Comparison of ENCODE assay signal across 8 cellular contexts in the genomic region with DNA sequence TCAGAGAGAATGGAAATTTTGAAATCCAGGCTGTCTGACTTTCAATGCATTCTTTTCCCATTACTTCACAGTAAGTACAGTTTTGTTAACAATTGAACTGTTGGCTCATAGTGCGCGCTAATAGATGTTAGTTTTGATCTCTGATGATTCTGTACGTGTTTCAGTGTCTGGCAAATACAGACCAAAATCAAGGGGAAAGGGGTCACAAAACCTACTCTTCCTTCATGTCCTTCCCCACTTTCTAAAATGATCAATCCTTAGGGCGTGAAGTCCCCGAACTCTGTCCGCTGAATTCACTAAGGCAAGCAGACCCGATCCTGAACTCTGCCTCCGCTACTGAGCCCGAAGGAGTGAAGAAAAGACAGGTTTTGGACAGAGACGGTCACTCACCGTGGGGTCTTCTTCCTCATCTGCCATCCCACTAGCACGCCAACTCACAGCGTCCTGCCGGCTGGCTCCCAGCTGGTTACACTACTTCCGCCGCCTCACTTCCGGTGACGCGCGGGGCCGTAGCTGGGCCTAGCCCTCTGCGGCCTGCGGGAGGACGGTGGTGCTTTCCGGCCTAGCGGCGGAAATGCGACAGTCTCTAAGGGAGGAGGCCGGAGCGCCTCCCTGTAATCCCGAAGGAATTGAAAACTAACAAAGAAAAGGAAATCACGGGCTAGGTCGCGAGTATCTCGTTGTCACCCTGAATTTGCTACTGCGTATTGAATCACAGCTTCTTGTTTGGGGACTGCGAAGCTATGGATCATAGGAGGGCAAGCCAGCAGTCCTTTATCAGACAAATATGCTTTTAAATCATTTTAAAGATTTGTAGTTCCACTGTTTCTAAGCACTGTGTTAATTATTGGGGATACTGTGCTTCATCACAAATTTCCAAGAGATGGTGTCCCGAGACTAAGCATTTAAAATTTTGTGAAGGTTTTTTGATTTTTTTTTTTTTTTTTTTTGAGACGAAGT. TPM values are rescaled to one million over a fixed set of nuclear protein-coding genes. Genes with fewer than 3 reads are reported as not detected.
DNase-seq lines count a peak whose midpoint lies in the region; TF ChIP-seq lines count a peak whose summit lies in the region.

A gene with protein sequence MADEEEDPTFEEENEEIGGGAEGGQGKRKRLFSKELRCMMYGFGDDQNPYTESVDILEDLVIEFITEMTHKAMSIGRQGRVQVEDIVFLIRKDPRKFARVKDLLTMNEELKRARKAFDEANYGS (minus strand): TSS at position 473 of the 960 bp plus-strand sequence. CDS start 56 bp downstream, at position 417.

- DNase-seq in GDM1 (lab: John Stamatoyannopoulos, UW): peak; percentile 80
- DNase-seq in HAP-1 (ENCODE audit: low spot score in 2 of 2): peak; percentile 93 to 96
- peak; percentile 79 for DNase-seq in MM.1S
- DNase-seq in SJCRH30: peak; percentile 95 to 97
- peak; percentile 79 for DNase-seq in activated gamma-delta T cell treated with anti-CD3 and anti-CD28 coated beads, Interleukin-2, amount 50 U/mL, for 16 hours (ENCODE audit: low read depth)
- peak; percentile 95 to 98 for DNase-seq in foreskin fibroblast
- peak; percentile 95 for DNase-seq in neural progenitor cell (ENCODE audit: low spot score)
- DNase-seq in stromal cell of bone marrow (ENCODE audit: low read depth): peak; percentile 92

- peak within 1 kb of the TSS; percentile 99 for H3K4me3 Mint-ChIP-seq in neural progenitor cell

- TF ChIP-seq CTCF in MM.1S (IDR thresholded peaks at IDR 0.05; ENCODE audit: low read length) (no peak), foreskin fibroblast (IDR thresholded peaks at IDR 0.05; ENCODE audit: low read depth, low read length) (peak; percentile 22), neural progenitor cell (IDR thresholded peaks at IDR 0.05) (peak; percentile 25)

- H4K20me1 ChIP-seq in MM.1S (ENCODE audit: insufficient read depth, low read length) (no peaks in the 10 kb centered on the region), neural progenitor cell (ENCODE audit: low read depth) (no peaks in the 10 kb centered on the region)

- peaks cover 15% of the 10 kb centered on the region for H3K4me1 ChIP-seq in HAP-1
- no peaks in the 10 kb centered on the region for H3K4me1 ChIP-seq in MM.1S (ENCODE audit: low read length)
- no peaks in the 10 kb centered on the region for H3K4me1 ChIP-seq in SJCRH30
- peaks cover 9% of the 10 kb centered on the region for H3K4me1 ChIP-seq in neural progenitor cell

- H3K4me2 ChIP-seq in MM.1S (ENCODE audit: low read depth, low read length): peak within 1 kb of the TSS; percentile 53
- H3K4me2 ChIP-seq in neural progenitor cell: peak within 1 kb of the TSS; percentile 89

- no peaks in the 10 kb centered on the region for H3K9me3 Mint-ChIP-seq in neural progenitor cell

- H3K9ac ChIP-seq in MM.1S (ENCODE audit: low read length) (peak within 1 kb of the TSS; percentile 71), neural progenitor cell (peak within 1 kb of the TSS; percentile 69)

- H3K27ac Mint-ChIP-seq in neural progenitor cell: peak within 1 kb of the TSS; percentile 98

- peak within 1 kb of the TSS; percentile 52 for H2AFZ ChIP-seq in MM.1S (ENCODE audit: low read length)
- peak within 1 kb of the TSS; percentile 82 for H2AFZ ChIP-seq in neural progenitor cell (replicated peaks)

- H3F3A ChIP-seq in MM.1S (ENCODE audit: insufficient read depth, low read length) (no peaks in the 10 kb centered on the region), neural progenitor cell (ENCODE audit: low read depth) (peaks cover 13% of the 10 kb centered on the region)

- H3K27me3 Mint-ChIP-seq in neural progenitor cell (ENCODE audit: insufficient read depth, low read depth): peaks cover 3% of the 10 kb centered on the region

- H3K36me3 ChIP-seq in HAP-1 (replicated peaks) (peaks cover 2% of the 10 kb centered on the region; the same call in 1 of the 2 replicates), MM.1S (replicated peaks; ENCODE audit: insufficient read depth, low read length) (no peaks in the 10 kb centered on the region), SJCRH30 (peaks cover 8% of the 10 kb centered on the region), neural progenitor cell (no peaks in the 10 kb centered on the region)

- peaks cover 16% of the 10 kb centered on the region for H3K4me1 Mint-ChIP-seq in neural progenitor cell

- H3K4me3 ChIP-seq in HAP-1: peak within 1 kb of the TSS; percentile 62
- H3K4me3 ChIP-seq in MM.1S (ENCODE audit: low read length): peak within 1 kb of the TSS; percentile 84
- peak within 1 kb of the TSS; percentile 70 for H3K4me3 ChIP-seq in SJCRH30
- peak within 1 kb of the TSS; percentile 67 to 95 for H3K4me3 ChIP-seq in foreskin fibroblast (ENCODE audit: low read depth in 1 of 2, low read length in 2 of 2)
- H3K4me3 ChIP-seq in neural progenitor cell: peak within 1 kb of the TSS; percentile 80

- in situ Hi-C loops in HAP-1 (cut with MboI; ENCODE audit: low sequenced_read_pairs): no loop called here

- no peaks in the 10 kb centered on the region for H3K9me2 ChIP-seq in MM.1S (replicated peaks; ENCODE audit: insufficient read depth, low read length)

- H3K36me3 Mint-ChIP-seq in neural progenitor cell: peaks cover 7% of the 10 kb centered on the region

- H3K79me2 ChIP-seq in MM.1S (ENCODE audit: low read length) (peaks cover 10% of the 10 kb centered on the region), neural progenitor cell (ENCODE audit: low read depth) (peaks cover 16% of the 10 kb centered on the region)

- H3K9me3 ChIP-seq in HAP-1: no peaks in the 10 kb centered on the region
- no peaks in the 10 kb centered on the region for H3K9me3 ChIP-seq in MM.1S (replicated peaks; ENCODE audit: insufficient read depth, low read length)
- H3K9me3 ChIP-seq in SJCRH30 (replicated peaks): no peaks in the 10 kb centered on the region
- H3K9me3 ChIP-seq in neural progenitor cell (ENCODE audit: low read depth): no peaks in the 10 kb centered on the region

- peak within 1 kb of the TSS; percentile 49 for H3K27ac ChIP-seq in MM.1S (ENCODE audit: low read length)
- peak within 1 kb of the TSS; percentile 84 for H3K27ac ChIP-seq in SJCRH30
- H3K27ac ChIP-seq in neural progenitor cell: peak within 1 kb of the TSS; percentile 76

- H3K27me3 ChIP-seq in HAP-1 (ENCODE audit: low read depth): no peaks in the 10 kb centered on the region
- no peaks in the 10 kb centered on the region for H3K27me3 ChIP-seq in MM.1S (replicated peaks; ENCODE audit: insufficient read depth, low read length)
- no peaks in the 10 kb centered on the region for H3K27me3 ChIP-seq in SJCRH30
- no peaks in the 10 kb centered on the region for H3K27me3 ChIP-seq in neural progenitor cell

RNA-seq across cellular contexts. Expression of the gene that starts here (rescaled TPM):
- 52.2 and 54.2 TPM in 2 replicates for total RNA-seq in SJCRH30 (2014; rRNA removed; shearing (Covaris generic))
- total RNA-seq in neural progenitor cell (ENCODE audit: low replicate concordance): 26.9 and 48.4 TPM in 2 replicates

Comparison
In these comparisons a context has a peak if more than half of its experiments do, and no peak if none do; other contexts are left out.
1. Peak in every context shown above with its lines: DNase-seq, H3K4me3 ChIP-seq and H3K27ac ChIP-seq.